In the genomic region with DNA sequence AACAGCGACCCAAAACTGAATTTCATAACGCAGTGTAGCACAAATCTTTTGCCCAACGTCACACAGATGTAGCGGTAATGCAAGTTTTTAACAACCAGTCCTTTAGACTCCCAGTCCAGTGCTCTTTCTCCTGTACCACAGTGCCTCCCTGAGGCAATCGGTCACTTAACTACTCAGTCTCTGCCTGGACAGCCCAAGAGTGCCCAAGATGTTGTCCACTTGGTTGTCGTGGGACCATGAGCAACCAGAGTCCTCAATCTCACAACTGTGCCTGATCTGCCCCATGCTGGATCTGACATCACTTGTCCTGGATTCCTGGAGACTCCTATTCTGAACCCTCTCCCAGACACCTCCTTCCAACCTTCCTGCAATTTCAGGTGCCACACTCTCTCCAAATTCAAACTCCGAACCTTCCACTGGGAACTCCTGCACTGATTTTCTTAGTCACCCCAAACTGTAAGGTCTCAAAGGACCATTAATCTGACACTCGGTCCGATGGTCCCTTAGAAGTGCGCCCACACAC, we compare ENCODE assay signal across 8 cellular contexts. TPM values are rescaled to one million over a fixed set of nuclear protein-coding genes. Genes with fewer than 3 reads are reported as not detected.
A peak's percentile ranks its signal among the peaks of the same experiment; 100 is the strongest.
DNase-seq lines count a peak whose midpoint lies in the region; ATAC-seq lines count a peak whose summit lies in the region.

No MANE protein-coding gene starts in this region.

- H3K9me3 Mint-ChIP-seq in effector memory CD8-positive, alpha-beta T cell = no peaks in the 10 kb centered on the region

- peak overlapping the region; percentile 80 for H3K27ac ChIP-seq in muscle layer of colon (ENCODE audit: low read depth, low read length)

- peak overlapping the region; percentile 34 for H3K9ac ChIP-seq in muscle layer of colon (ENCODE audit: low read length)

- H3K4me1 Mint-ChIP-seq in effector memory CD8-positive, alpha-beta T cell (ENCODE audit: low read depth in 2 of 2) = peaks cover 21 to 26% of the 10 kb centered on the region in 2 donors

- H3K4me1 ChIP-seq in muscle layer of colon (ENCODE audit: insufficient read depth, low read length) = peaks cover 11% of the 10 kb centered on the region

- peak overlapping the region; percentile 56 to 70 for H3K4me3 ChIP-seq in muscle layer of colon (ENCODE audit: low read depth in 1 of 2, low read length in 2 of 2)

- peaks cover 0 to 4% of the 10 kb centered on the region in 2 donors for H3K27me3 ChIP-seq in muscle layer of colon (ENCODE audit: control insufficient read depth in 1 of 2, insufficient read depth in 2 of 2, low read length in 2 of 2)

- peak overlapping the region; percentile 96 to 99 for H3K27ac Mint-ChIP-seq in effector memory CD8-positive, alpha-beta T cell

- ATAC-seq in HG02610 (IDR thresholded peaks at IDR 0.05; ENCODE audit: unreplicated experiment) = peak; percentile 43
- no peak for ATAC-seq in effector memory CD8-positive, alpha-beta T cell (replicated peaks)

- DNase-seq in NCI-H1092 treated with DMSO at 0.1 percent for 48 hours (lab: John Stamatoyannopoulos, UW) (peak; percentile 36), NCI-H1092 (lab: John Stamatoyannopoulos, UW) (no peak), RPMI7951 (ENCODE audit: low read depth) (peak; percentile 15), GOT3 (lab: John Stamatoyannopoulos, UW) (no peak)
- DNase-seq in effector memory CD8-positive, alpha-beta T cell = no peak
- no peak for DNase-seq in activated CD8-positive, alpha-beta memory T cell treated with anti-CD3 and anti-CD28 coated beads, Interleukin-2, amount 50 U/mL, for 48 hours

- H3K9me3 ChIP-seq in muscle layer of colon (ENCODE audit: low read length) = no peaks in the 10 kb centered on the region

- H3K27me3 Mint-ChIP-seq in effector memory CD8-positive, alpha-beta T cell = no peaks in the 10 kb centered on the region

- H3K36me3 ChIP-seq in muscle layer of colon (ENCODE audit: insufficient read depth, low read length) = no peaks in the 10 kb centered on the region

- H3K4me3 Mint-ChIP-seq in effector memory CD8-positive, alpha-beta T cell = peak overlapping the region; percentile 99 to 100

- peaks cover 12% of the 10 kb centered on the region for H3K36me3 Mint-ChIP-seq in effector memory CD8-positive, alpha-beta T cell (ENCODE audit: insufficient read depth)

RNA-seq across cellular contexts. Expression of a gene that starts 0.7 kb away (rescaled TPM):
- total RNA-seq in RPMI7951 (2014; rRNA removed; shearing (Covaris generic)) = 19.8 and 28.0 TPM in 2 replicates

RNA-seq across cellular contexts. Expression of a gene that starts 12.1 kb away (rescaled TPM):
- 12.4 and 12.7 TPM in 2 replicates for total RNA-seq in RPMI7951 (2014; rRNA removed; shearing (Covaris generic))

Comparison
In these comparisons a context has a peak if more than half of its experiments do, and no peak if none do; other contexts are left out.
1. DNase-seq: peak in NCI-H1092 treated with DMSO at 0.1 percent for 48 hours (single experiment) and RPMI7951 (single experiment); none in NCI-H1092 (single experiment), effector memory CD8-positive, alpha-beta T cell (0 of 3), GOT3 (single experiment) and activated CD8-positive, alpha-beta memory T cell treated with anti-CD3 and anti-CD28 coated beads, Interleukin-2, amount 50 U/mL, for 48 hours (single experiment).